ENCODE assay signal across 20 cellular contexts in the genomic region with DNA sequence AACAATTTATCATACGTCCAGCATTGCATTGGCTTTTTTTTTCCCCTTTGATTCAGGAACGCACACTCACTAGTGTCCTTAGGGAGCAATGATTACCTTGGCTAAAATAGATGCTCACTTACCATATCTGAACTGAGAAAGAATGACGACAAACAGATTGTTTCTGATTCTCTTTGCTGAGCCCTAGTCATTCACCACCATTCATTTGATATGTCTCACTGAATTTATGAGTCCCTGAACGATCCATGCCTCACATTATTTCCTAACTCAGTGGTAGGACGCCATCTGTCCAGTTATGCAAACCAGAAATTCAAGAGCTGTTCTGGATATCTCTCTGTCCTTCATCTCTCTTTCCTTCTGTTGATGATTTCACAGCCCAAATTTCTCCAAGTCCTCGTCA. TPM values are rescaled to one million over a fixed set of nuclear protein-coding genes. Genes with fewer than 3 reads are reported as not detected.
DNase-seq lines count a peak whose midpoint lies in the region; ATAC-seq and TF ChIP-seq lines count a peak whose summit lies in the region.
"Had no signal": no experiment of that assay in that cellular context is flagged by ENCODE, and none has a peak within 500 bp of the region (broad histone marks: within the 10 kb centered on the region; RNA-seq: fewer than 3 reads in every experiment).

No MANE protein-coding gene starts in this region.

- no peak overlapping the region for H3K23ac ChIP-seq in mesenchymal stem cell (ENCODE audit: low read length in 2 of 2)

- no peak overlapping the region for H3K4me2 ChIP-seq in mesenchymal stem cell (ENCODE audit: low read length, poor library complexity, severe bottlenecking)
- H3K4me2 ChIP-seq: BLaER1 had no signal

- H3K9me3 ChIP-seq in mesenchymal stem cell (ENCODE audit: control insufficient read depth, low read length): no peaks in the 10 kb centered on the region
- H3K9me3 ChIP-seq in lower lobe of right lung: no peaks in the 10 kb centered on the region
- H3K9me3 ChIP-seq: BLaER1 had no signal

- intact Hi-C loops in lower lobe of right lung (cut with DNase I): no loop called here

- 82% methylated on average over 6 of the region's 6 CpGs for WGBS in mesenchymal stem cell

- DNase-seq in DMS 273 (lab: John Stamatoyannopoulos, UW; ENCODE audit: unreplicated experiment): peak; percentile 11
- DNase-seq in DMS 273 treated with DMSO at 0.1 percent for 48 hours (lab: John Stamatoyannopoulos, UW): no peak
- peak; percentile 65 for DNase-seq in NCI-H526 treated with DMSO at 0.1 percent for 48 hours (lab: John Stamatoyannopoulos, UW)
- DNase-seq in mesenchymal stem cell: no peak
- DNase-seq in stromal cell of bone marrow (ENCODE audit: low read depth): peak; percentile 90
- no peak for DNase-seq in lower lobe of right lung
- DNase-seq in DMS79 treated with DMSO at 0.1 percent for 48 hours (lab: John Stamatoyannopoulos, UW): no peak
- DNase-seq in NCI-H345 treated with DMSO at 0.1 percent for 48 hours (lab: John Stamatoyannopoulos, UW; ENCODE audit: unreplicated experiment): no peak
- DNase-seq: DMS53, NCI-H1092 treated with DMSO at 0.1 percent for 48 hours, NCI-H146, NCI-H2029 treated with DMSO at 0.1 percent for 48 hours, NCI-H2171, NCI-H82, PC-3, SIG-M5 had no signal

- H4K91ac ChIP-seq in mesenchymal stem cell (ENCODE audit: low read length): no peak overlapping the region

- H3K27ac ChIP-seq in mesenchymal stem cell (ENCODE audit: low read length, poor library complexity, severe bottlenecking) (no peak overlapping the region), lower lobe of right lung (no peak overlapping the region)
- H3K27ac ChIP-seq: 22Rv1, BLaER1, RWPE1 had no signal

- no peak overlapping the region for H2BK120ac ChIP-seq in mesenchymal stem cell (ENCODE audit: low read depth, low read length)

- TF ChIP-seq CTCF in lower lobe of right lung (IDR thresholded peaks at IDR 0.05): no peak

- no peak overlapping the region for H4K8ac ChIP-seq in mesenchymal stem cell (ENCODE audit: low read length)

- H3K4me3 ChIP-seq in mesenchymal stem cell (ENCODE audit: insufficient read depth in 1 of 2, low read depth in 1 of 2, low read length in 2 of 2) (no peak overlapping the region), lower lobe of right lung (no peak overlapping the region)
- H3K4me3 ChIP-seq: BLaER1 had no signal

- no peak overlapping the region for H2AFZ ChIP-seq in mesenchymal stem cell (ENCODE audit: low read depth, low read length)

- H3K79me1 ChIP-seq in mesenchymal stem cell (replicated peaks; ENCODE audit: low read length, poor library complexity, severe bottlenecking): no peaks in the 10 kb centered on the region

- no peak overlapping the region for H2BK5ac ChIP-seq in mesenchymal stem cell (ENCODE audit: low read depth, low read length, poor library complexity, severe bottlenecking)

- H3K14ac ChIP-seq in mesenchymal stem cell (ENCODE audit: low read length in 2 of 2): no peak overlapping the region

- H3K4me1 ChIP-seq in mesenchymal stem cell (ENCODE audit: control insufficient read depth, insufficient read depth, low read depth, low read length) (no peaks in the 10 kb centered on the region), lower lobe of right lung (peaks cover 18% of the 10 kb centered on the region)

- H3K36me3 ChIP-seq in mesenchymal stem cell (ENCODE audit: control insufficient read depth in 1 of 2, insufficient read depth in 2 of 2, low read depth in 1 of 2, low read length in 2 of 2) (no peaks in the 10 kb centered on the region), lower lobe of right lung (no peaks in the 10 kb centered on the region)
- H3K36me3 ChIP-seq: BLaER1 had no signal

- H2BK15ac ChIP-seq in mesenchymal stem cell (ENCODE audit: low read depth, poor library complexity, severe bottlenecking): no peak overlapping the region

- no peak overlapping the region for H2BK12ac ChIP-seq in mesenchymal stem cell (ENCODE audit: low read length in 2 of 2)

- no peak overlapping the region for H3K18ac ChIP-seq in mesenchymal stem cell (ENCODE audit: low read depth in 1 of 2, low read length in 2 of 2)

- peak overlapping the region; percentile 3 for H3K9ac ChIP-seq in mesenchymal stem cell (ENCODE audit: low read length)
- H3K9ac ChIP-seq: BLaER1 had no signal

- H3K27me3 ChIP-seq in mesenchymal stem cell (ENCODE audit: control insufficient read depth in 1 of 2, insufficient read depth in 1 of 2, low read length in 2 of 2): no peaks in the 10 kb centered on the region
- H3K27me3 ChIP-seq in lower lobe of right lung (ENCODE audit: low read depth): no peaks in the 10 kb centered on the region
- H3K27me3 ChIP-seq: BLaER1 had no signal

- no peak for ATAC-seq in lower lobe of right lung
- ATAC-seq: PC-3 had no signal

- H2AK5ac ChIP-seq in mesenchymal stem cell (ENCODE audit: low read length, severe bottlenecking): no peak overlapping the region

- H3K4ac ChIP-seq in mesenchymal stem cell (ENCODE audit: low read depth in 1 of 2, low read length in 2 of 2): no peak overlapping the region

RNA-seq across cellular contexts. Expression of a gene that starts 39.3 kb away (rescaled TPM):
- polyA plus RNA-seq in mesenchymal stem cell (2013, experiment 1 of 2): 87.8 TPM
- 86.6 TPM for polyA plus RNA-seq in mesenchymal stem cell (2013, experiment 2 of 2)
- total RNA-seq in lower lobe of right lung: 164 TPM
- polyA plus RNA-seq: CD4-positive, alpha-beta memory T cell had no signal

Comparison
In these comparisons a context has a peak if more than half of its experiments do, and no peak if none do; other contexts are left out.
1. DNase-seq: peak in DMS 273 (single experiment), NCI-H526 treated with DMSO at 0.1 percent for 48 hours (single experiment) and stromal cell of bone marrow (single experiment); none in DMS 273 treated with DMSO at 0.1 percent for 48 hours (single experiment), mesenchymal stem cell (single experiment), lower lobe of right lung (single experiment), DMS79 treated with DMSO at 0.1 percent for 48 hours (single experiment) and NCI-H345 treated with DMSO at 0.1 percent for 48 hours (single experiment).